11 cellular contexts compared by ENCODE assay signal in genomic region chr11:9726313-9727022, GRCh38.
DNase-seq lines count a peak whose midpoint lies in the region; ATAC-seq, FAIRE-seq and TF ChIP-seq lines count a peak whose summit lies in the region.
"Had no signal": no experiment of that assay in that cellular context is flagged by ENCODE, and none has a peak within 500 bp of the region (broad histone marks: within the 10 kb centered on the region; RNA-seq: fewer than 3 reads in every experiment).

No MANE protein-coding gene starts in this region.

- no peak overlapping the region for H3K9ac ChIP-seq in HepG2 (ENCODE audit: insufficient read depth, low read depth, low read length)

- 32% methylated on average over 3 of the region's 3 CpGs for WGBS in HepG2 (ENCODE audit: low lambda C conversion rate)

- no peak overlapping the region for H2AFZ ChIP-seq in HepG2 (ENCODE audit: low read length)

- H3K27ac ChIP-seq in HepG2 (ENCODE audit: extremely low read length, insufficient read depth, low read length), result no peak overlapping the region
- no peak overlapping the region for H3K27ac ChIP-seq in gastrocnemius medialis
- no peak overlapping the region for H3K27ac ChIP-seq in uterus

- DNase-seq in DMS53 treated with DMSO at 0.1 percent for 48 hours (lab: John Stamatoyannopoulos, UW; ENCODE audit: unreplicated experiment), result peak; percentile 82
- peak; percentile 10 for DNase-seq in RPMI8226
- DNase-seq in HepG2 (ENCODE audit: low spot score), result peak; percentile 33
- no peak for DNase-seq in MG63
- DNase-seq in gastrocnemius medialis, result no peak
- no peak for DNase-seq in uterus
- DNase-seq: activated T-cell treated with anti-CD3 and anti-CD28 coated beads, Interleukin-2, amount 50 U/mL, for 48 hours; occipital lobe; stimulated activated naive CD8-positive, alpha-beta T cell treated with anti-CD3 and anti-CD28 coated beads, Interleukin-15, Interleukin-2, amounts not matched to agents 100 U/mL and 50 U/mL, for 24 hours had no signal

- no peaks in the 10 kb centered on the region for H3K79me2 ChIP-seq in HepG2 (ENCODE audit: insufficient read depth, low read length)

- CTCF ChIA-PET in HepG2 (lab: Yijun Ruan, JAX; ENCODE audit: low intra/inter-chr PET ratio, low total read pairs), result no interaction called here

- FAIRE-seq in HepG2 (lab: Jason Lieb, UNC), result no peak

- H3K4me1 ChIP-seq in HepG2 (ENCODE audit: insufficient read depth, low read length) (no peaks in the 10 kb centered on the region), gastrocnemius medialis (peaks cover 0 to 4% of the 10 kb centered on the region in 2 donors), uterus (no peaks in the 10 kb centered on the region)

- in situ Hi-C loops in HepG2 (cut with HindIII; ENCODE audit: extremely low pct_ligation_motif_present, low pct_unique_long_range_greater_than_20kb), result no loop called here
- in situ Hi-C loops in gastrocnemius medialis (cut with MboI; ENCODE audit: low sequenced_read_pairs in 4 of 4), result no loop called here

- no peaks in the 10 kb centered on the region for H3K9me3 ChIP-seq in HepG2 (ENCODE audit: low read length)
- no peaks in the 10 kb centered on the region for H3K9me3 ChIP-seq in MG63
- H3K9me3 ChIP-seq in gastrocnemius medialis, result no peaks in the 10 kb centered on the region
- H3K9me3 ChIP-seq in uterus, result no peaks in the 10 kb centered on the region

- H3K27me3 ChIP-seq in HepG2 (ENCODE audit: control insufficient read depth in 1 of 2, insufficient read depth in 2 of 2, low read length in 2 of 2) (no peaks in the 10 kb centered on the region), MG63 (no peaks in the 10 kb centered on the region), gastrocnemius medialis (no peaks in the 10 kb centered on the region), uterus (no peaks in the 10 kb centered on the region)

- no peak for TF ChIP-seq POLR2A in HepG2 (IDR thresholded peaks at IDR 0.05; ENCODE audit: insufficient read depth in 1 of 2, low read depth in 2 of 2, low read length in 2 of 2)
- no peak for TF ChIP-seq POLR2A in gastrocnemius medialis (IDR thresholded peaks at IDR 0.05)
- no peak for TF ChIP-seq POLR2A in uterus (IDR thresholded peaks at IDR 0.05)

- TF ChIP-seq EP300 in HepG2 (IDR thresholded peaks at IDR 0.05; ENCODE audit: low read depth in 2 of 2, low read length in 2 of 2) (no peak), HepG2 (CRISPR knock-in tag; IDR thresholded peaks at IDR 0.05; ENCODE audit: borderline replicate concordance) (no peak)

- TF ChIP-seq RAD21 in HepG2 (CRISPR knock-in tag; IDR thresholded peaks at IDR 0.05), result no peak

- H3K4me2 ChIP-seq in HepG2 (ENCODE audit: low read depth, low read length), result no peak overlapping the region

- ATAC-seq in HG03060 (IDR thresholded peaks at IDR 0.05; ENCODE audit: low read depth, unreplicated experiment) (peak; percentile 56), HepG2 (no peak; the same call in 2 of the 3 replicates), gastrocnemius medialis (no peak), GM18909 (IDR thresholded peaks at IDR 0.05; ENCODE audit: poor library complexity, unreplicated experiment) (no peak)
- ATAC-seq: stimulated activated naive CD8-positive, alpha-beta T cell treated with anti-CD3 and anti-CD28 coated beads, Interleukin-15, Interleukin-2, amounts not matched to agents 100 U/mL and 50 U/mL, for 24 hours had no signal

- no peaks in the 10 kb centered on the region for H4K20me1 ChIP-seq in HepG2 (ENCODE audit: insufficient read depth, low read length)

- intact Hi-C loops in HepG2 (cut with micrococcal nuclease; ENCODE audit: unreplicated experiment) (no loop called here), gastrocnemius medialis (cut with DNase I; ENCODE audit: low total_unique reads) (no loop called here), uterus (cut with DNase I; ENCODE audit: low total_unique reads) (no loop called here)

- TF ChIP-seq CTCF in HepG2 (CRISPR knock-in tag; IDR thresholded peaks at IDR 0.05) (no peak), gastrocnemius medialis (IDR thresholded peaks at IDR 0.05 in 4 of 5, conservative IDR thresholded peaks at IDR 0.05 in 1 of 5) (no peak), uterus (IDR thresholded peaks at IDR 0.05) (no peak)

- POLR2A ChIA-PET in HepG2 (lab: Yijun Ruan, JAX), result interaction anchor here (1.1 to 1.2 kb wide), 3 partner anchors 32 to 113 kb away, joined by 3 to 4 read pairs (median 3); no protein-coding TSS in a partner anchor

- H3K4me3 ChIP-seq in HepG2 (replicated peaks in 1 of 3; ENCODE audit: insufficient read depth in 1 of 3, low read depth in 2 of 3, low read length in 3 of 3) (no peak overlapping the region), MG63 (no peak overlapping the region), gastrocnemius medialis (no peak overlapping the region), uterus (no peak overlapping the region)

- BruUV-seq in HepG2 (replicated peaks; lab: Mats Ljungman, UMichigan), result no TSS peak

- peaks cover 0 to 11% of the 10 kb centered on the region in 2 experiments; a peak in 1 of 5 replicates for H3K36me3 ChIP-seq in HepG2 (replicated peaks in 1 of 2; ENCODE audit: control insufficient read depth in 1 of 2, insufficient read depth in 2 of 2, low read length in 2 of 2)
- H3K36me3 ChIP-seq in MG63, result peaks cover 26% of the 10 kb centered on the region
- no peaks in the 10 kb centered on the region for H3K36me3 ChIP-seq in gastrocnemius medialis
- no peaks in the 10 kb centered on the region for H3K36me3 ChIP-seq in uterus

TF ChIP-seq in HepG2, 621 proteins besides CTCF, POLR2A, EP300 and RAD21:
- TF ChIP-seq HNF4A (CRISPR knock-in tag; IDR thresholded peaks at IDR 0.05), result no peak

Comparison
In these comparisons a context has a peak if more than half of its experiments do, and no peak if none do; other contexts are left out.
1. DNase-seq: peak in DMS53 treated with DMSO at 0.1 percent for 48 hours (single experiment), RPMI8226 (single experiment) and HepG2 (single experiment); none in MG63 (single experiment), gastrocnemius medialis (0 of 2) and uterus (0 of 2).